Comparison of ENCODE assay signal across 20 cellular contexts in genomic region chr4:126986828-126987227, GRCh38.
DNase-seq lines count a peak whose midpoint lies in the region; TF ChIP-seq lines count a peak whose summit lies in the region.
"Had no signal": no experiment of that assay in that cellular context is flagged by ENCODE, and none has a peak within 500 bp of the region (broad histone marks: within the 10 kb centered on the region; RNA-seq: fewer than 3 reads in every experiment).

No MANE protein-coding gene starts in this region.

- H3K27ac ChIP-seq in SK-N-SH (ENCODE audit: low read depth in 2 of 2, low read length in 1 of 2) (no peak overlapping the region), PC-9 (no peak overlapping the region)
- H3K27ac ChIP-seq: coronary artery, heart right ventricle, right atrium auricular region had no signal

- no peaks in the 10 kb centered on the region for H4K20me1 ChIP-seq in SK-N-SH (ENCODE audit: insufficient read depth)
- no peaks in the 10 kb centered on the region for H4K20me1 ChIP-seq in PC-9 (ENCODE audit: insufficient read depth)

- TF ChIP-seq CTCF in cardiac fibroblast (IDR thresholded peaks at IDR 0.05; ENCODE audit: low read depth, low read length) (no peak), SK-N-SH (IDR thresholded peaks at IDR 0.05) (no peak), PC-9 (conservative IDR thresholded peaks at IDR 0.05) (no peak)

- TF ChIP-seq EP300 in SK-N-SH (IDR thresholded peaks at IDR 0.05; ENCODE audit: borderline replicate concordance in 1 of 2, low read depth in 1 of 2, low read length in 1 of 2) = no peak

- no peaks in the 10 kb centered on the region for H3K79me2 ChIP-seq in SK-N-SH (ENCODE audit: insufficient read depth)
- H3K79me2 ChIP-seq in PC-9 (ENCODE audit: low read depth) = no peaks in the 10 kb centered on the region

- intact Hi-C loops in PC-9 (cut with micrococcal nuclease; ENCODE audit: unreplicated experiment) = no loop called here

- DNase-seq in AG20443 (ENCODE audit: low spot score) (peak; percentile 8), LHCN-M2 (ENCODE audit: low read depth) (peak; percentile 64), cardiac fibroblast (ENCODE audit: low read depth in 2 of 2) (peak; percentile 4 to 62), kidney tubule cell (ENCODE audit: low spot score) (peak; percentile 67), SK-N-SH (no peak), NOMO-1 (lab: John Stamatoyannopoulos, UW; ENCODE audit: unreplicated experiment in 2 of 2) (no peak), PC-9 (no peak), DMS114 treated with DMSO at 0.1 percent for 48 hours (lab: John Stamatoyannopoulos, UW; ENCODE audit: unreplicated experiment) (no peak)
- DNase-seq: activated CD4-positive, alpha-beta T cell treated with anti-CD3 and anti-CD28 coated beads, Interleukin-2, amount 10 ng/mL, durations not matched to agents 24 days and 14 days; activated CD8-positive, alpha-beta memory T cell treated with anti-CD3 and anti-CD28 coated beads, Interleukin-2, amount 50 U/mL, for 4 hours; aorta; Calu3; heart right ventricle; NCI-H1105; NCI-H2107; NCI-H748 treated with DMSO at 0.1 percent for 48 hours; nephron progenitor cell; stimulated activated naive CD8-positive, alpha-beta T cell treated with anti-CD3 and anti-CD28 coated beads, Interleukin-15, amount 100 ng/mL, for 72 hours had no signal

- H3K36me3 ChIP-seq in SK-N-SH (replicated peaks in 1 of 2; ENCODE audit: control insufficient read depth in 1 of 2, insufficient read depth in 2 of 2, low read length in 1 of 2) (no peaks in the 10 kb centered on the region), PC-9 (ENCODE audit: low read depth) (no peaks in the 10 kb centered on the region)
- H3K36me3 ChIP-seq: heart right ventricle, right atrium auricular region had no signal

- no peak overlapping the region for H3K9ac ChIP-seq in SK-N-SH

- H3K9me3 ChIP-seq in SK-N-SH = 0 out of 2 replicates have a peak, but pooled peaks cover 9% of the 10 kb centered on the region
- H3K9me3 ChIP-seq in PC-9 (ENCODE audit: insufficient read depth, low read depth) = no peaks in the 10 kb centered on the region

- H2AFZ ChIP-seq in SK-N-SH (ENCODE audit: low read depth) = no peak overlapping the region
- no peak overlapping the region for H2AFZ ChIP-seq in PC-9

- H3K27me3 ChIP-seq in SK-N-SH (ENCODE audit: insufficient read depth) (no peaks in the 10 kb centered on the region), PC-9 (ENCODE audit: insufficient read depth, low read depth) (no peaks in the 10 kb centered on the region)
- H3K27me3 ChIP-seq: heart right ventricle, right atrium auricular region had no signal

- no TSS peak for BruUV-seq in PC-9 (replicated peaks; lab: Mats Ljungman, UMichigan)

- H3K4me3 ChIP-seq in cardiac fibroblast (replicated peaks in 1 of 2; ENCODE audit: low read depth in 2 of 2, low read length in 2 of 2) (no peak overlapping the region), SK-N-SH (ENCODE audit: low read depth in 2 of 2, low read length in 1 of 2) (no peak overlapping the region), PC-9 (no peak overlapping the region)
- H3K4me3 ChIP-seq: coronary artery, heart right ventricle, right atrium auricular region had no signal

- H3K9me2 ChIP-seq in SK-N-SH (no peaks in the 10 kb centered on the region), PC-9 (ENCODE audit: insufficient read depth) (no peaks in the 10 kb centered on the region)

- no peaks in the 10 kb centered on the region for H3K4me1 ChIP-seq in SK-N-SH (ENCODE audit: control insufficient read depth in 1 of 2, insufficient read depth in 2 of 2, low read depth in 1 of 2, low read length in 1 of 2)
- no peaks in the 10 kb centered on the region for H3K4me1 ChIP-seq in PC-9 (replicated peaks; ENCODE audit: insufficient read depth)
- H3K4me1 ChIP-seq: heart right ventricle, right atrium auricular region had no signal

- CTCF ChIA-PET in SK-N-SH (lab: Yijun Ruan, JAX) = interaction anchor here (1.1 kb wide), 1 partner anchor 11 kb away, joined by 3 read pairs; no protein-coding TSS in a partner anchor
- CTCF ChIA-PET in PC-9 (lab: Charles Lee) = no interaction called here

- no peaks in the 10 kb centered on the region for H3F3A ChIP-seq in SK-N-SH (replicated peaks; ENCODE audit: insufficient read depth)
- no peaks in the 10 kb centered on the region for H3F3A ChIP-seq in PC-9 (ENCODE audit: insufficient read depth, low read depth)

- POLR2A ChIA-PET in SK-N-SH (lab: Yijun Ruan, JAX) = no interaction called here
- POLR2A ChIA-PET in PC-9 (lab: Charles Lee; ENCODE audit: unreplicated experiment) = no interaction called here

- no peak overlapping the region for H3K4me2 ChIP-seq in SK-N-SH
- H3K4me2 ChIP-seq in PC-9 = no peak overlapping the region

- no peak for TF ChIP-seq RAD21 in SK-N-SH (IDR thresholded peaks at IDR 0.05; ENCODE audit: low read length)

TF ChIP-seq in SK-N-SH, 30 proteins besides CTCF, POLR2A, EP300 and RAD21:
- TF ChIP-seq TAF1 (IDR thresholded peaks at IDR 0.05; ENCODE audit: borderline replicate concordance, low read depth, low read length) = no peak
- no peak for TF ChIP-seq TCF12 (IDR thresholded peaks at IDR 0.05)
- no peak for TF ChIP-seq NFIC (IDR thresholded peaks at IDR 0.05; ENCODE audit: borderline replicate concordance)
- TF ChIP-seq, protein P1, sequence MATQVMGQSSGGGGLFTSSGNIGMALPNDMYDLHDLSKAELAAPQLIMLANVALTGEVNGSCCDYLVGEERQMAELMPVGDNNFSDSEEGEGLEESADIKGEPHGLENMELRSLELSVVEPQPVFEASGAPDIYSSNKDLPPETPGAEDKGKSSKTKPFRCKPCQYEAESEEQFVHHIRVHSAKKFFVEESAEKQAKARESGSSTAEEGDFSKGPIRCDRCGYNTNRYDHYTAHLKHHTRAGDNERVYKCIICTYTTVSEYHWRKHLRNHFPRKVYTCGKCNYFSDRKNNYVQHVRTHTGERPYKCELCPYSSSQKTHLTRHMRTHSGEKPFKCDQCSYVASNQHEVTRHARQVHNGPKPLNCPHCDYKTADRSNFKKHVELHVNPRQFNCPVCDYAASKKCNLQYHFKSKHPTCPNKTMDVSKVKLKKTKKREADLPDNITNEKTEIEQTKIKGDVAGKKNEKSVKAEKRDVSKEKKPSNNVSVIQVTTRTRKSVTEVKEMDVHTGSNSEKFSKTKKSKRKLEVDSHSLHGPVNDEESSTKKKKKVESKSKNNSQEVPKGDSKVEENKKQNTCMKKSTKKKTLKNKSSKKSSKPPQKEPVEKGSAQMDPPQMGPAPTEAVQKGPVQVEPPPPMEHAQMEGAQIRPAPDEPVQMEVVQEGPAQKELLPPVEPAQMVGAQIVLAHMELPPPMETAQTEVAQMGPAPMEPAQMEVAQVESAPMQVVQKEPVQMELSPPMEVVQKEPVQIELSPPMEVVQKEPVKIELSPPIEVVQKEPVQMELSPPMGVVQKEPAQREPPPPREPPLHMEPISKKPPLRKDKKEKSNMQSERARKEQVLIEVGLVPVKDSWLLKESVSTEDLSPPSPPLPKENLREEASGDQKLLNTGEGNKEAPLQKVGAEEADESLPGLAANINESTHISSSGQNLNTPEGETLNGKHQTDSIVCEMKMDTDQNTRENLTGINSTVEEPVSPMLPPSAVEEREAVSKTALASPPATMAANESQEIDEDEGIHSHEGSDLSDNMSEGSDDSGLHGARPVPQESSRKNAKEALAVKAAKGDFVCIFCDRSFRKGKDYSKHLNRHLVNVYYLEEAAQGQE (IDR thresholded peaks at IDR 0.05; ENCODE audit: low read depth, low read length) = no peak
- no peak for TF ChIP-seq RFX5 (IDR thresholded peaks at IDR 0.05; ENCODE audit: low read length)
- no peak for TF ChIP-seq JUND (IDR thresholded peaks at IDR 0.05)
- no peak for TF ChIP-seq POLR2AphosphoS5 (IDR thresholded peaks at IDR 0.05; ENCODE audit: low read depth, low read length)
- no peak for TF ChIP-seq RXRA (IDR thresholded peaks at IDR 0.05; ENCODE audit: borderline replicate concordance, low read depth)
- TF ChIP-seq, protein P2, sequence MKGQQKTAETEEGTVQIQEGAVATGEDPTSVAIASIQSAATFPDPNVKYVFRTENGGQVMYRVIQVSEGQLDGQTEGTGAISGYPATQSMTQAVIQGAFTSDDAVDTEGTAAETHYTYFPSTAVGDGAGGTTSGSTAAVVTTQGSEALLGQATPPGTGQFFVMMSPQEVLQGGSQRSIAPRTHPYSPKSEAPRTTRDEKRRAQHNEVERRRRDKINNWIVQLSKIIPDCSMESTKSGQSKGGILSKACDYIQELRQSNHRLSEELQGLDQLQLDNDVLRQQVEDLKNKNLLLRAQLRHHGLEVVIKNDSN (IDR thresholded peaks at IDR 0.05; ENCODE audit: borderline replicate concordance, low read depth) = no peak
- TF ChIP-seq MEF2A (IDR thresholded peaks at IDR 0.05; ENCODE audit: borderline replicate concordance, low read depth) = no peak
- TF ChIP-seq FOSL2 (IDR thresholded peaks at IDR 0.05; ENCODE audit: borderline replicate concordance, low read depth) = no peak
- no peak for TF ChIP-seq SIN3A (IDR thresholded peaks at IDR 0.05; ENCODE audit: borderline replicate concordance, low read depth, low read length)
- TF ChIP-seq, protein P3, sequence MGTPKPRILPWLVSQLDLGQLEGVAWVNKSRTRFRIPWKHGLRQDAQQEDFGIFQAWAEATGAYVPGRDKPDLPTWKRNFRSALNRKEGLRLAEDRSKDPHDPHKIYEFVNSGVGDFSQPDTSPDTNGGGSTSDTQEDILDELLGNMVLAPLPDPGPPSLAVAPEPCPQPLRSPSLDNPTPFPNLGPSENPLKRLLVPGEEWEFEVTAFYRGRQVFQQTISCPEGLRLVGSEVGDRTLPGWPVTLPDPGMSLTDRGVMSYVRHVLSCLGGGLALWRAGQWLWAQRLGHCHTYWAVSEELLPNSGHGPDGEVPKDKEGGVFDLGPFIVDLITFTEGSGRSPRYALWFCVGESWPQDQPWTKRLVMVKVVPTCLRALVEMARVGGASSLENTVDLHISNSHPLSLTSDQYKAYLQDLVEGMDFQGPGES (IDR thresholded peaks at IDR 0.05; ENCODE audit: low read depth, low read length) = no peak
- TF ChIP-seq FOXJ3 (CRISPR knock-in tag; IDR thresholded peaks at IDR 0.05) = no peak
- TF ChIP-seq GATA2 (CRISPR knock-in tag; IDR thresholded peaks at IDR 0.05) = no peak
- TF ChIP-seq GABPA (IDR thresholded peaks at IDR 0.05; ENCODE audit: low read depth) = no peak
- no peak for TF ChIP-seq CHD2 (IDR thresholded peaks at IDR 0.05; ENCODE audit: low read length, partially characterized antibody)
- TF ChIP-seq ELF1 (IDR thresholded peaks at IDR 0.05) = no peak

Comparison
In these comparisons a context has a peak if more than half of its experiments do, and no peak if none do; other contexts are left out.
1. DNase-seq: peak in AG20443 (single experiment), LHCN-M2 (single experiment), cardiac fibroblast (2 of 2) and kidney tubule cell (single experiment); none in SK-N-SH (single experiment), NOMO-1 (0 of 2), PC-9 (0 of 2) and DMS114 treated with DMSO at 0.1 percent for 48 hours (single experiment).